In genomic region chr20:310645-311044, GRCh38 we compare ENCODE assay signal across 9 cellular contexts. TPM values are rescaled to one million over a fixed set of nuclear protein-coding genes. Genes with fewer than 3 reads are reported as not detected.
DNase-seq lines count a peak whose midpoint lies in the region; ATAC-seq, FAIRE-seq and TF ChIP-seq lines count a peak whose summit lies in the region.
"Had no signal": no experiment of that assay in that cellular context is flagged by ENCODE, and none has a peak within 500 bp of the region (broad histone marks: within the 10 kb centered on the region; RNA-seq: fewer than 3 reads in every experiment).

No MANE protein-coding gene starts in this region.

- peak overlapping the region; percentile 62 for H3K4me2 ChIP-seq in OCI-LY1 (ENCODE audit: low read length)

- peaks cover 8% of the 10 kb centered on the region for H3K4me1 ChIP-seq in CD4-positive, CD25-positive, alpha-beta regulatory T cell (ENCODE audit: control insufficient read depth, insufficient read depth, low read length, poor library complexity, severe bottlenecking)
- H3K4me1 ChIP-seq in OCI-LY1 (ENCODE audit: insufficient read depth, low read length, severe bottlenecking) (peaks cover 16% of the 10 kb centered on the region), pancreas (peaks cover 0 to 3% (median 0%) of the 10 kb centered on the region in 3 donors)

- no peaks in the 10 kb centered on the region for H3K36me3 ChIP-seq in CD4-positive, CD25-positive, alpha-beta regulatory T cell (ENCODE audit: control insufficient read depth, insufficient read depth, low read length)
- H3K36me3 ChIP-seq in OCI-LY1 (ENCODE audit: insufficient read depth, low read length), result no peaks in the 10 kb centered on the region
- H3K36me3 ChIP-seq in pancreas, result no peaks in the 10 kb centered on the region

- peak overlapping the region in 1 of 3 donors; percentile 55 for H3K27ac Mint-ChIP-seq in CD4-positive, CD25-positive, alpha-beta regulatory T cell
- peak overlapping the region; percentile 100 for H3K27ac Mint-ChIP-seq in endothelial cell (ENCODE audit: unreplicated experiment)

- no peaks in the 10 kb centered on the region for H3F3A ChIP-seq in OCI-LY1 (ENCODE audit: insufficient read depth, low read length)

- H2AFZ ChIP-seq in OCI-LY1 (ENCODE audit: low read length), result peak overlapping the region; percentile 84; the same call in 1 of the 2 replicates

- DNase-seq in CD4-positive, CD25-positive, alpha-beta regulatory T cell, result no peak
- no peak for DNase-seq in endothelial cell (ENCODE audit: low spot score)
- DNase-seq in pancreas, result no peak
- DNase-seq in NCI-H2107 treated with DMSO at 0.1 percent for 48 hours (lab: John Stamatoyannopoulos, UW; ENCODE audit: unreplicated experiment), result no peak
- DNase-seq in COLO668 (lab: John Stamatoyannopoulos, UW; ENCODE audit: unreplicated experiment), result no peak
- no peak for DNase-seq in GM20000 (ENCODE audit: low spot score)
- DNase-seq in D341Med (ENCODE audit: low spot score), result no peak

- no peak overlapping the region for H3K4me3 ChIP-seq in CD4-positive, CD25-positive, alpha-beta regulatory T cell (ENCODE audit: low read depth, low read length)
- H3K4me3 ChIP-seq in OCI-LY1 (ENCODE audit: low read depth, low read length, poor library complexity, severe bottlenecking) (peak overlapping the region; percentile 55), pancreas (peak overlapping the region in 1 of 4 donors; percentile 36)

- H3K9ac ChIP-seq in OCI-LY1 (ENCODE audit: low read length), result no peak overlapping the region

- H3K4me1 Mint-ChIP-seq in CD4-positive, CD25-positive, alpha-beta regulatory T cell, result peaks cover 0 to 18% (median 6%) of the 10 kb centered on the region in 4 donors
- peaks cover 24% of the 10 kb centered on the region for H3K4me1 Mint-ChIP-seq in endothelial cell (ENCODE audit: unreplicated experiment)

- TF ChIP-seq CTCF in OCI-LY1 (IDR thresholded peaks at IDR 0.05; ENCODE audit: low read length) (no peak), endothelial cell (IDR thresholded peaks at IDR 0.05; ENCODE audit: unreplicated experiment) (no peak), pancreas (IDR thresholded peaks at IDR 0.05) (no peak), GM20000 (IDR thresholded peaks at IDR 0.05; ENCODE audit: extremely low read depth, missing control alignments) (no peak)

- H3K27me3 ChIP-seq in CD4-positive, CD25-positive, alpha-beta regulatory T cell (ENCODE audit: control insufficient read depth, insufficient read depth, low read length), result no peaks in the 10 kb centered on the region
- H3K27me3 ChIP-seq in OCI-LY1 (ENCODE audit: insufficient read depth, low read length) (no peaks in the 10 kb centered on the region), pancreas (no peaks in the 10 kb centered on the region)

- peaks cover 0 to 2% (median 0%) of the 10 kb centered on the region in 7 donors for H3K9me3 Mint-ChIP-seq in CD4-positive, CD25-positive, alpha-beta regulatory T cell
- H3K9me3 Mint-ChIP-seq in endothelial cell (ENCODE audit: unreplicated experiment), result no peaks in the 10 kb centered on the region

- no peak overlapping the region for H3K27ac ChIP-seq in CD4-positive, CD25-positive, alpha-beta regulatory T cell (ENCODE audit: insufficient read depth, low read length, poor library complexity, severe bottlenecking)
- no peak overlapping the region for H3K27ac ChIP-seq in OCI-LY1 (ENCODE audit: low read depth, low read length, poor library complexity, severe bottlenecking)
- no peak overlapping the region for H3K27ac ChIP-seq in pancreas
- H3K27ac ChIP-seq: HL-60 had no signal

- intact Hi-C loops in pancreas (cut with DNase I), result no loop called here

- FAIRE-seq in pancreas (lab: Jason Lieb, UNC), result peak; percentile 87

- H4K20me1 ChIP-seq in OCI-LY1 (ENCODE audit: insufficient read depth, low read length), result no peaks in the 10 kb centered on the region

- no peaks in the 10 kb centered on the region for H3K36me3 Mint-ChIP-seq in CD4-positive, CD25-positive, alpha-beta regulatory T cell
- H3K36me3 Mint-ChIP-seq in endothelial cell (ENCODE audit: low read depth, unreplicated experiment), result peaks cover 4% of the 10 kb centered on the region

- no peaks in the 10 kb centered on the region for H3K9me3 ChIP-seq in CD4-positive, CD25-positive, alpha-beta regulatory T cell (ENCODE audit: control insufficient read depth in 2 of 2, low read length in 2 of 2)
- H3K9me3 ChIP-seq in OCI-LY1 (ENCODE audit: low read length) (no peaks in the 10 kb centered on the region), pancreas (no peaks in the 10 kb centered on the region)

- peaks cover 4% of the 10 kb centered on the region for H3K27me3 Mint-ChIP-seq in CD4-positive, CD25-positive, alpha-beta regulatory T cell
- peaks cover 7% of the 10 kb centered on the region for H3K27me3 Mint-ChIP-seq in endothelial cell (ENCODE audit: unreplicated experiment)

- 11 to 15% methylated on average over 7 of the region's 7 CpGs for WGBS in pancreas, 2 donors

- no peaks in the 10 kb centered on the region for H3K79me2 ChIP-seq in OCI-LY1 (ENCODE audit: insufficient read depth, low read length)

- no peaks in the 10 kb centered on the region for H3K9me2 ChIP-seq in OCI-LY1 (ENCODE audit: low read depth, low read length)

- H3K4me3 Mint-ChIP-seq in CD4-positive, CD25-positive, alpha-beta regulatory T cell, result peak overlapping the region in 3 of 4 donors; percentile 75 to 85 (median 76)
- H3K4me3 Mint-ChIP-seq in endothelial cell (ENCODE audit: unreplicated experiment), result peak overlapping the region; percentile 88

- ATAC-seq in CD4-positive, CD25-positive, alpha-beta regulatory T cell (ENCODE audit: low read depth in 2 of 2), result no peak
- no peak for ATAC-seq in pancreas

RNA-seq across cellular contexts. Expression of gene ZCCHC3, which starts 13.3 kb away (rescaled TPM):
- 19.7 TPM for total RNA-seq in CD4-positive, CD25-positive, alpha-beta regulatory T cell
- polyA plus RNA-seq in CD4-positive, CD25-positive, alpha-beta regulatory T cell, result 10 to 100 TPM in 1 of 4 donors, 1 to 10 TPM in 3; 5.9 to 12.7 (median 7.9) TPM
- total RNA-seq in endothelial cell (ENCODE audit: unreplicated experiment), result 40.0 TPM
- 1 to 10 TPM; 4.2 to 8.1 (median 6.2) TPM for total RNA-seq in pancreas
- polyA plus RNA-seq in pancreas, result 10 to 100 TPM in 1 of 2 donors, 1 to 10 TPM in 1; 5.2 to 10.7 TPM

RNA-seq across cellular contexts. Expression of gene SOX12, which starts 14.7 kb away (rescaled TPM):
- 4.9 TPM for total RNA-seq in CD4-positive, CD25-positive, alpha-beta regulatory T cell
- polyA plus RNA-seq in CD4-positive, CD25-positive, alpha-beta regulatory T cell, result under 1 TPM; 0.29 to 0.44 (median 0.38) TPM
- 64.7 TPM for total RNA-seq in endothelial cell (ENCODE audit: unreplicated experiment)
- total RNA-seq in pancreas, result 1 to 10 TPM; 4.3 to 8.8 (median 6.5) TPM
- 1 to 10 TPM; 2.9 to 4.8 TPM for polyA plus RNA-seq in pancreas

RNA-seq across cellular contexts. Expression of gene C20orf96, which starts 20.1 kb away (rescaled TPM):
- 1.1 TPM for total RNA-seq in CD4-positive, CD25-positive, alpha-beta regulatory T cell
- polyA plus RNA-seq in CD4-positive, CD25-positive, alpha-beta regulatory T cell, result under 1 TPM; 0.10 to 0.52 (median 0.31) TPM
- total RNA-seq in endothelial cell (ENCODE audit: unreplicated experiment), result 27.5 TPM
- 1 to 10 TPM; 2.5 to 6.3 (median 2.9) TPM for total RNA-seq in pancreas
- polyA plus RNA-seq in pancreas, result 1 to 10 TPM; 5.8 to 6.8 TPM

RNA-seq across cellular contexts. Expression of gene NRSN2, which starts 36.3 kb away (rescaled TPM):
- total RNA-seq in CD4-positive, CD25-positive, alpha-beta regulatory T cell, result 1.5 TPM
- 1 to 10 TPM in 2 of 4 donors, under 1 TPM in 1, not detected in 1; 0.52 to 1.5 (median 1.1) TPM for polyA plus RNA-seq in CD4-positive, CD25-positive, alpha-beta regulatory T cell
- total RNA-seq in endothelial cell (ENCODE audit: unreplicated experiment) (43.2 TPM), pancreas (10 to 100 TPM; 10.7 to 23.0 (median 15.3) TPM)
- 10 to 100 TPM; 25.5 to 41.3 TPM for polyA plus RNA-seq in pancreas

RNA-seq across cellular contexts. Expression of gene DEFB132, which starts 53.1 kb away (rescaled TPM):
- total RNA-seq in CD4-positive, CD25-positive, alpha-beta regulatory T cell, result not detected
- not detected for polyA plus RNA-seq in CD4-positive, CD25-positive, alpha-beta regulatory T cell
- total RNA-seq in endothelial cell (ENCODE audit: unreplicated experiment), result not detected
- total RNA-seq in pancreas, result not detected
- under 1 TPM in 1 of 2 donors, not detected in 1; 0.02 TPM for polyA plus RNA-seq in pancreas
